Comparison of ENCODE assay signal across 13 cellular contexts in genomic region chr11:125445731-125446130, GRCh38. TPM values are rescaled to one million over a fixed set of nuclear protein-coding genes. Genes with fewer than 3 reads are reported as not detected.
A peak's percentile ranks its signal among the peaks of the same experiment; 100 is the strongest.
DNase-seq lines count a peak whose midpoint lies in the region; ATAC-seq and TF ChIP-seq lines count a peak whose summit lies in the region.
"Had no signal": no experiment of that assay in that cellular context is flagged by ENCODE, and none has a peak within 500 bp of the region (broad histone marks: within the 10 kb centered on the region; RNA-seq: fewer than 3 reads in every experiment).

No MANE protein-coding gene starts in this region.

- H3K27me3 Mint-ChIP-seq in brain (no peaks in the 10 kb centered on the region), neural crest cell (ENCODE audit: low read depth) (no peaks in the 10 kb centered on the region)

- H3K4me1 Mint-ChIP-seq in brain (peaks cover 59% of the 10 kb centered on the region), neural crest cell (peaks cover 54% of the 10 kb centered on the region)
- H3K4me1 Mint-ChIP-seq: B cell had no signal

- H3K27ac Mint-ChIP-seq in brain (peak overlapping the region in 3 of 5 experiments; percentile 3 to 96 (median 80)), neural crest cell (ENCODE audit: unreplicated experiment) (peak overlapping the region; percentile 73)
- H3K27ac Mint-ChIP-seq: B cell; CD4-positive, alpha-beta T cell had no signal

- H3K27ac ChIP-seq in coronary artery, result no peak overlapping the region
- peak overlapping the region; percentile 82 for H3K27ac ChIP-seq in temporal lobe (ENCODE audit: low read depth, low read length)

- H3K9me3 Mint-ChIP-seq in brain (no peaks in the 10 kb centered on the region), neural crest cell (no peaks in the 10 kb centered on the region)
- H3K9me3 Mint-ChIP-seq: CD4-positive, alpha-beta T cell; GM23338; H9 had no signal

- no peak for ATAC-seq in GM18861 (IDR thresholded peaks at IDR 0.05; ENCODE audit: unreplicated experiment)
- ATAC-seq: GM12878, GM23338 had no signal

- DNase-seq in coronary artery (ENCODE audit: low spot score) (peak; percentile 22), neural crest cell (ENCODE audit: low read depth, low spot score) (no peak), COLO668 (lab: John Stamatoyannopoulos, UW; ENCODE audit: unreplicated experiment) (no peak), GOT3 (lab: John Stamatoyannopoulos, UW) (no peak)
- DNase-seq: CD4-positive, alpha-beta T cell; DMS79; H9 had no signal

- no peak overlapping the region for H3K4me3 ChIP-seq in coronary artery
- H3K4me3 ChIP-seq: GM12878, GM23338 had no signal

- peaks cover 51% of the 10 kb centered on the region for H3K36me3 Mint-ChIP-seq in brain
- H3K36me3 Mint-ChIP-seq in neural crest cell (ENCODE audit: low read depth), result peaks cover 8% of the 10 kb centered on the region

- TF ChIP-seq CTCF in brain (conservative IDR thresholded peaks at IDR 0.05) (no peak), coronary artery (IDR thresholded peaks at IDR 0.05) (no peak), neural crest cell (conservative IDR thresholded peaks at IDR 0.05) (no peak)

- H3K4me3 Mint-ChIP-seq in brain (no peak overlapping the region), neural crest cell (no peak overlapping the region)
- H3K4me3 Mint-ChIP-seq: B cell; CD4-positive, alpha-beta T cell; GM23338; H9 had no signal

RNA-seq across cellular contexts. Expression of gene FEZ1, which starts 50.3 kb away (rescaled TPM):
- polyA plus RNA-seq in brain (ENCODE audit: insufficient read depth, low read depth, low replicate concordance), result 288 TPM
- total RNA-seq in neural crest cell, result 127 and 136 TPM in 2 replicates
- total RNA-seq in temporal lobe, result 226 TPM
- total RNA-seq: CD4-positive, alpha-beta T cell had no signal
